Comparison of ENCODE assay signal across 11 cellular contexts in genomic region chr9:130266236-130267098, GRCh38. TPM values are rescaled to one million over a fixed set of nuclear protein-coding genes. Genes with fewer than 3 reads are reported as not detected.
A peak's percentile ranks its signal among the peaks of the same experiment; 100 is the strongest.
DNase-seq lines count a peak whose midpoint lies in the region; ATAC-seq and TF ChIP-seq lines count a peak whose summit lies in the region.
"Had no signal": no experiment of that assay in that cellular context is flagged by ENCODE, and none has a peak within 500 bp of the region (broad histone marks: within the 10 kb centered on the region; RNA-seq: fewer than 3 reads in every experiment).

No MANE protein-coding gene starts in this region.

- no peaks in the 10 kb centered on the region for H3K4me1 ChIP-seq in Caco-2
- peaks cover 42% of the 10 kb centered on the region for H3K4me1 ChIP-seq in SJCRH30
- H3K4me1 ChIP-seq in iPS-18a (ENCODE audit: control insufficient read depth, low read depth, low read length) = peaks cover 20% of the 10 kb centered on the region

- POLR2A ChIA-PET in Caco-2 (lab: Charles Lee) = no interaction called here

- H3K27ac ChIP-seq in SJCRH30 = no peak overlapping the region
- no peak overlapping the region for H3K27ac ChIP-seq in iPS-18a (ENCODE audit: low read length)

- peak overlapping the region; percentile 14 for H3K9ac ChIP-seq in iPS-18a (ENCODE audit: low read length)

- H3K27me3 Mint-ChIP-seq in Caco-2 (ENCODE audit: insufficient read depth, unreplicated experiment) (peaks cover 7% of the 10 kb centered on the region), progenitor cell of endocrine pancreas (peaks cover 84% of the 10 kb centered on the region)

- no peak overlapping the region for H3K27ac Mint-ChIP-seq in Caco-2 (ENCODE audit: unreplicated experiment)
- peak overlapping the region; percentile 52 for H3K27ac Mint-ChIP-seq in progenitor cell of endocrine pancreas
- H3K27ac Mint-ChIP-seq: activated CD4-positive, alpha-beta memory T cell treated with anti-CD3 and anti-CD28 coated beads for 36 hours; B cell; T-cell had no signal

- intact Hi-C loops in Caco-2 (cut with micrococcal nuclease; ENCODE audit: unreplicated experiment) = no loop called here

- H3K36me3 ChIP-seq in Caco-2 (ENCODE audit: control insufficient read depth, insufficient read depth, low read length) = no peaks in the 10 kb centered on the region
- no peaks in the 10 kb centered on the region for H3K36me3 ChIP-seq in SJCRH30
- no peaks in the 10 kb centered on the region for H3K36me3 ChIP-seq in iPS-18a (ENCODE audit: control insufficient read depth, low read depth, low read length)

- BruUV-seq in Caco-2 (replicated peaks; lab: Mats Ljungman, UMichigan) = no TSS peak

- no peaks in the 10 kb centered on the region for H3K9me3 ChIP-seq in Caco-2
- H3K9me3 ChIP-seq in SJCRH30 (replicated peaks) = no peaks in the 10 kb centered on the region
- no peaks in the 10 kb centered on the region for H3K9me3 ChIP-seq in iPS-18a (ENCODE audit: control insufficient read depth, low read depth, low read length)

- H3K4me3 ChIP-seq in Caco-2 (ENCODE audit: low read depth, low read length) (no peak overlapping the region), SJCRH30 (peak overlapping the region; percentile 37), iPS-18a (ENCODE audit: low read length) (peak overlapping the region; percentile 42)

- H3K4me3 Mint-ChIP-seq in Caco-2 (ENCODE audit: unreplicated experiment) (peak overlapping the region; percentile 35), progenitor cell of endocrine pancreas (ENCODE audit: low read depth) (peak overlapping the region; percentile 51)
- H3K4me3 Mint-ChIP-seq: activated CD4-positive, alpha-beta memory T cell treated with anti-CD3 and anti-CD28 coated beads for 36 hours; B cell had no signal

- no peak for ATAC-seq in HG02870 (IDR thresholded peaks at IDR 0.05; ENCODE audit: unreplicated experiment)
- ATAC-seq in HG02642 (IDR thresholded peaks at IDR 0.05; ENCODE audit: poor library complexity, unreplicated experiment) = no peak
- ATAC-seq in GM21786 (IDR thresholded peaks at IDR 0.05; ENCODE audit: unreplicated experiment) = no peak
- ATAC-seq: T-cell had no signal

- no peak for DNase-seq in Caco-2
- no peak for DNase-seq in SJCRH30
- no peak for DNase-seq in progenitor cell of endocrine pancreas (ENCODE audit: low spot score, unreplicated experiment)
- no peak for DNase-seq in AML-193 (lab: John Stamatoyannopoulos, UW)
- DNase-seq: activated CD4-positive, alpha-beta memory T cell treated with anti-CD3 and anti-CD28 coated beads for 36 hours; T-cell had no signal

- H3K27me3 ChIP-seq in Caco-2 (replicated peaks; ENCODE audit: control insufficient read depth, insufficient read depth, low read length) (no peaks in the 10 kb centered on the region), SJCRH30 (no peaks in the 10 kb centered on the region), iPS-18a (ENCODE audit: control insufficient read depth, insufficient read depth, low read length) (peaks cover 36% of the 10 kb centered on the region)

- no peaks in the 10 kb centered on the region for H3K9me3 Mint-ChIP-seq in Caco-2 (ENCODE audit: unreplicated experiment)
- no peaks in the 10 kb centered on the region for H3K9me3 Mint-ChIP-seq in progenitor cell of endocrine pancreas (ENCODE audit: low read depth)
- H3K9me3 Mint-ChIP-seq: activated CD4-positive, alpha-beta memory T cell treated with anti-CD3 and anti-CD28 coated beads for 36 hours; T-cell had no signal

- H3K36me3 Mint-ChIP-seq in Caco-2 (ENCODE audit: insufficient read depth, unreplicated experiment) (no peaks in the 10 kb centered on the region), progenitor cell of endocrine pancreas (ENCODE audit: insufficient read depth) (no peaks in the 10 kb centered on the region)
- H3K36me3 Mint-ChIP-seq: activated CD4-positive, alpha-beta memory T cell treated with anti-CD3 and anti-CD28 coated beads for 36 hours; T-cell had no signal

- CTCF ChIA-PET in Caco-2 (lab: Charles Lee) = no interaction called here

- H3K4me1 Mint-ChIP-seq in Caco-2 (ENCODE audit: low read depth, unreplicated experiment) (peaks cover 6% of the 10 kb centered on the region), progenitor cell of endocrine pancreas (ENCODE audit: low read depth) (peaks cover 3% of the 10 kb centered on the region)

- no peak for TF ChIP-seq CTCF in Caco-2 (IDR thresholded peaks at IDR 0.05; ENCODE audit: insufficient read depth in 1 of 2, low read depth in 1 of 2, low read length in 1 of 2, severe bottlenecking in 1 of 2, unreplicated experiment in 1 of 2)
- TF ChIP-seq CTCF in progenitor cell of endocrine pancreas (IDR thresholded peaks at IDR 0.05; ENCODE audit: unreplicated experiment) = no peak

RNA-seq across cellular contexts. Expression of gene HMCN2, which starts 0.9 kb away (rescaled TPM):
- total RNA-seq in Caco-2 (2022) = 0.41 and 0.53 TPM in 2 replicates
- total RNA-seq in SJCRH30 (2014; rRNA removed; shearing (Covaris generic)) = 5.6 and 5.8 TPM in 2 replicates
- total RNA-seq in progenitor cell of endocrine pancreas = 0.26 and 0.31 TPM in 2 replicates
- total RNA-seq: activated CD4-positive, alpha-beta memory T cell treated with anti-CD3 and anti-CD28 coated beads for 36 hours; B cell had no signal
